ENCODE assay signal across 3 cellular contexts in genomic region chr13:21134475-21134874, GRCh38.
TF ChIP-seq lines count a peak whose summit lies in the region.

No MANE protein-coding gene starts in this region.

TF ChIP-seq in SK-N-SH, 30 proteins besides CTCF, POLR2A, EP300 and RAD21:
- no peak for TF ChIP-seq FOSL2 (IDR thresholded peaks at IDR 0.05; ENCODE audit: borderline replicate concordance, low read depth)

TF ChIP-seq in SK-N-SH treated with all-trans-retinoic acid at 6 μM for 48 hours, 23 proteins besides CTCF, POLR2A, EP300 and RAD21:
- TF ChIP-seq TOX (CRISPR knock-in tag; IDR thresholded peaks at IDR 0.05; ENCODE audit: borderline replicate concordance) (no peak), ARNTL (CRISPR knock-in tag; IDR thresholded peaks at IDR 0.05; ENCODE audit: borderline replicate concordance, low read depth) (no peak), ZNF70 (CRISPR knock-in tag; IDR thresholded peaks at IDR 0.05) (no peak), RARB (CRISPR knock-in tag; IDR thresholded peaks at IDR 0.05) (no peak), ZNF565 (CRISPR knock-in tag; conservative IDR thresholded peaks at IDR 0.05; ENCODE audit: low read depth) (no peak), PPARA (CRISPR knock-in tag; IDR thresholded peaks at IDR 0.05; ENCODE audit: borderline replicate concordance) (no peak), ZC3H10 (CRISPR knock-in tag; IDR thresholded peaks at IDR 0.05) (no peak), BACH2 (CRISPR knock-in tag; IDR thresholded peaks at IDR 0.05; ENCODE audit: borderline replicate concordance) (no peak), GLIS3 (CRISPR knock-in tag; IDR thresholded peaks at IDR 0.05) (no peak), OSR1 (CRISPR knock-in tag; IDR thresholded peaks at IDR 0.05) (no peak), ZFP3 (CRISPR knock-in tag; IDR thresholded peaks at IDR 0.05) (no peak), CSDC2 (CRISPR knock-in tag; IDR thresholded peaks at IDR 0.05) (no peak)
- TF ChIP-seq, protein P1, sequence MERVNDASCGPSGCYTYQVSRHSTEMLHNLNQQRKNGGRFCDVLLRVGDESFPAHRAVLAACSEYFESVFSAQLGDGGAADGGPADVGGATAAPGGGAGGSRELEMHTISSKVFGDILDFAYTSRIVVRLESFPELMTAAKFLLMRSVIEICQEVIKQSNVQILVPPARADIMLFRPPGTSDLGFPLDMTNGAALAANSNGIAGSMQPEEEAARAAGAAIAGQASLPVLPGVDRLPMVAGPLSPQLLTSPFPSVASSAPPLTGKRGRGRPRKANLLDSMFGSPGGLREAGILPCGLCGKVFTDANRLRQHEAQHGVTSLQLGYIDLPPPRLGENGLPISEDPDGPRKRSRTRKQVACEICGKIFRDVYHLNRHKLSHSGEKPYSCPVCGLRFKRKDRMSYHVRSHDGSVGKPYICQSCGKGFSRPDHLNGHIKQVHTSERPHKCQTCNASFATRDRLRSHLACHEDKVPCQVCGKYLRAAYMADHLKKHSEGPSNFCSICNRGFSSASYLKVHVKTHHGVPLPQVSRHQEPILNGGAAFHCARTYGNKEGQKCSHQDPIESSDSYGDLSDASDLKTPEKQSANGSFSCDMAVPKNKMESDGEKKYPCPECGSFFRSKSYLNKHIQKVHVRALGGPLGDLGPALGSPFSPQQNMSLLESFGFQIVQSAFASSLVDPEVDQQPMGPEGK (CRISPR knock-in tag; IDR thresholded peaks at IDR 0.05; ENCODE audit: borderline replicate concordance): no peak
- TF ChIP-seq, protein P2, sequence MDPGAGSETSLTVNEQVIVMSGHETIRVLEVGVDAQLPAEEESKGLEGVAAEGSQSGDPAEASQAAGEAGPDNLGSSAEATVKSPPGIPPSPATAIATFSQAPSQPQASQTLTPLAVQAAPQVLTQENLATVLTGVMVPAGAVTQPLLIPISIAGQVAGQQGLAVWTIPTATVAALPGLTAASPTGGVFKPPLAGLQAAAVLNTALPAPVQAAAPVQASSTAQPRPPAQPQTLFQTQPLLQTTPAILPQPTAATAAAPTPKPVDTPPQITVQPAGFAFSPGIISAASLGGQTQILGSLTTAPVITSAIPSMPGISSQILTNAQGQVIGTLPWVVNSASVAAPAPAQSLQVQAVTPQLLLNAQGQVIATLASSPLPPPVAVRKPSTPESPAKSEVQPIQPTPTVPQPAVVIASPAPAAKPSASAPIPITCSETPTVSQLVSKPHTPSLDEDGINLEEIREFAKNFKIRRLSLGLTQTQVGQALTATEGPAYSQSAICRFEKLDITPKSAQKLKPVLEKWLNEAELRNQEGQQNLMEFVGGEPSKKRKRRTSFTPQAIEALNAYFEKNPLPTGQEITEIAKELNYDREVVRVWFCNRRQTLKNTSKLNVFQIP (CRISPR knock-in tag; IDR thresholded peaks at IDR 0.05; ENCODE audit: borderline replicate concordance, low read depth): no peak
- TF ChIP-seq, protein P3, sequence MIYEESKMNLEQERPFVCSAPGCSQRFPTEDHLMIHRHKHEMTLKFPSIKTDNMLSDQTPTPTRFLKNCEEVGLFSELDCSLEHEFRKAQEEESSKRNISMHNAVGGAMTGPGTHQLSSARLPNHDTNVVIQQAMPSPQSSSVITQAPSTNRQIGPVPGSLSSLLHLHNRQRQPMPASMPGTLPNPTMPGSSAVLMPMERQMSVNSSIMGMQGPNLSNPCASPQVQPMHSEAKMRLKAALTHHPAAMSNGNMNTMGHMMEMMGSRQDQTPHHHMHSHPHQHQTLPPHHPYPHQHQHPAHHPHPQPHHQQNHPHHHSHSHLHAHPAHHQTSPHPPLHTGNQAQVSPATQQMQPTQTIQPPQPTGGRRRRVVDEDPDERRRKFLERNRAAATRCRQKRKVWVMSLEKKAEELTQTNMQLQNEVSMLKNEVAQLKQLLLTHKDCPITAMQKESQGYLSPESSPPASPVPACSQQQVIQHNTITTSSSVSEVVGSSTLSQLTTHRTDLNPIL (CRISPR knock-in tag; IDR thresholded peaks at IDR 0.05; ENCODE audit: low read depth): no peak

TF ChIP-seq in IMR-90, 13 proteins besides CTCF, POLR2A, EP300 and RAD21:
- TF ChIP-seq RCOR1 (IDR thresholded peaks at IDR 0.05; ENCODE audit: insufficient replicate concordance, low read length) (no peak), NFE2L2 (IDR thresholded peaks at IDR 0.05; ENCODE audit: low read depth, low read length) (no peak)
